12 cellular contexts compared by ENCODE assay signal in genomic region chr13:68810660-68811059, GRCh38.
DNase-seq lines count a peak whose midpoint lies in the region; ATAC-seq and TF ChIP-seq lines count a peak whose summit lies in the region.
"Had no signal": no experiment of that assay in that cellular context is flagged by ENCODE, and none has a peak within 500 bp of the region (broad histone marks: within the 10 kb centered on the region; RNA-seq: fewer than 3 reads in every experiment).

No MANE protein-coding gene starts in this region.

- no peak overlapping the region for H3K4me3 Mint-ChIP-seq in H9
- H3K4me3 Mint-ChIP-seq in endodermal cell, result no peak overlapping the region
- H3K4me3 Mint-ChIP-seq: natural killer cell treated with Interleukin-12 subunit alpha and Interleukin-12 subunit beta and Interleukin-15 and Interleukin-18, amount 100 ng/mL, for 72 hours had no signal

- peak overlapping the region; percentile 34 for H3K4me3 ChIP-seq in OCI-LY3 (ENCODE audit: low read length)
- H3K4me3 ChIP-seq in endodermal cell (ENCODE audit: low read length), result no peak overlapping the region
- H3K4me3 ChIP-seq: BLaER1 treated with 17β-estradiol and CSF1 and Interleukin-3, amounts not matched to agents 10 nM and 100 nM had no signal

- H3K36me3 Mint-ChIP-seq in H9 (ENCODE audit: insufficient read depth in 1 of 3, low read depth in 3 of 3) (no peaks in the 10 kb centered on the region), endodermal cell (ENCODE audit: low read depth) (no peaks in the 10 kb centered on the region)
- H3K36me3 Mint-ChIP-seq: natural killer cell treated with Interleukin-12 subunit alpha and Interleukin-12 subunit beta and Interleukin-15 and Interleukin-18, amount 100 ng/mL, for 72 hours had no signal

- intact Hi-C loops in left cardiac atrium (cut with DNase I), result no loop called here

- H3K36me3 ChIP-seq in OCI-LY3 (replicated peaks; ENCODE audit: low read depth, low read length) (no peaks in the 10 kb centered on the region), endodermal cell (ENCODE audit: control insufficient read depth, insufficient read depth, low read length) (no peaks in the 10 kb centered on the region)
- H3K36me3 ChIP-seq: BLaER1 treated with 17β-estradiol and CSF1 and Interleukin-3, amounts not matched to agents 10 nM and 100 nM had no signal

- no peak overlapping the region for H2BK5ac ChIP-seq in H9 (ENCODE audit: insufficient read length, low read length)

- H3K79me2 ChIP-seq in H9 (ENCODE audit: insufficient read depth, low read length) (no peaks in the 10 kb centered on the region), OCI-LY3 (ENCODE audit: low read length) (no peaks in the 10 kb centered on the region)

- no peak overlapping the region for H2AK5ac ChIP-seq in H9 (ENCODE audit: insufficient read length, low read length)

- no peak overlapping the region for H4K5ac ChIP-seq in H9 (ENCODE audit: insufficient read length, low read depth, low read length)

- H3K4me1 Mint-ChIP-seq in H9 (peaks cover 2 to 4% of the 10 kb centered on the region in 2 experiments; a peak in 2 of 4 replicates), endodermal cell (peaks cover 5% of the 10 kb centered on the region)

- no peak overlapping the region for H2BK12ac ChIP-seq in H9 (ENCODE audit: insufficient read length, low read depth, low read length)

- H3K14ac ChIP-seq in H9 (ENCODE audit: insufficient read depth, low read length), result no peak overlapping the region

- H4K91ac ChIP-seq in H9 (ENCODE audit: insufficient read length, low read depth, low read length), result no peak overlapping the region

- H3K4ac ChIP-seq in H9 (ENCODE audit: low read depth, low read length), result no peak overlapping the region

- peak; percentile 20 for TF ChIP-seq CTCF in C4-2B (conservative IDR thresholded peaks at IDR 0.05)
- TF ChIP-seq CTCF in H9 (conservative IDR thresholded peaks at IDR 0.05), result peak; percentile 68
- peak; percentile 65 for TF ChIP-seq CTCF in OCI-LY3 (IDR thresholded peaks at IDR 0.05; ENCODE audit: low read depth, low read length)
- peak; percentile 79 for TF ChIP-seq CTCF in endodermal cell (conservative IDR thresholded peaks at IDR 0.05)

- H3K27ac ChIP-seq in C4-2B (no peak overlapping the region), H9 (ENCODE audit: insufficient read length, low read depth, low read length) (no peak overlapping the region), OCI-LY3 (ENCODE audit: low read length) (no peak overlapping the region), endodermal cell (ENCODE audit: low read depth, low read length) (no peak overlapping the region)
- H3K27ac ChIP-seq: BLaER1 treated with 17β-estradiol and CSF1 and Interleukin-3, amounts not matched to agents 10 nM and 100 nM had no signal

- H2AFZ ChIP-seq in H9 (ENCODE audit: low read length) (no peak overlapping the region), OCI-LY3 (ENCODE audit: low read depth, low read length) (peak overlapping the region; percentile 55)

- H4K20me1 ChIP-seq in H9 (ENCODE audit: control insufficient read depth, insufficient read depth, insufficient read length) (no peaks in the 10 kb centered on the region), OCI-LY3 (ENCODE audit: insufficient read depth, low read length) (no peaks in the 10 kb centered on the region)
- H4K20me1 ChIP-seq: BLaER1 treated with 17β-estradiol and CSF1 and Interleukin-3, amounts not matched to agents 10 nM and 100 nM had no signal

- H3K4me2 ChIP-seq in H9 (ENCODE audit: insufficient read depth, insufficient read length, low read length), result no peak overlapping the region
- peak overlapping the region; percentile 38 for H3K4me2 ChIP-seq in OCI-LY3 (ENCODE audit: low read length)
- H3K4me2 ChIP-seq: BLaER1 treated with 17β-estradiol and CSF1 and Interleukin-3, amounts not matched to agents 10 nM and 100 nM had no signal

- H3K23ac ChIP-seq in H9 (ENCODE audit: insufficient read length, low read depth, low read length), result no peak overlapping the region

- no peak overlapping the region for H3K56ac ChIP-seq in H9 (ENCODE audit: insufficient read length, low read depth, low read length)

- no CpG with 5 or more reads among the region's 1 CpG for WGBS in H9 (ENCODE audit: extremely low coverage, insufficient read length, low lambda C conversion rate)
- no CpG with 5 or more reads among the region's 1 CpG for WGBS in endodermal cell (ENCODE audit: insufficient coverage in 1 of 2, insufficient read length in 1 of 2), 2 experiments

- ATAC-seq in left cardiac atrium (no peak), HG02798 (IDR thresholded peaks at IDR 0.05; ENCODE audit: poor library complexity, unreplicated experiment) (no peak), HG02884 (IDR thresholded peaks at IDR 0.05; ENCODE audit: unreplicated experiment) (no peak)
- ATAC-seq: natural killer cell treated with Interleukin-12 subunit alpha and Interleukin-12 subunit beta and Interleukin-15 and Interleukin-18, amount 100 ng/mL, for 72 hours had no signal

- no peak overlapping the region for H3K9ac ChIP-seq in H9 (ENCODE audit: extremely low read depth, insufficient read length, low read length)
- no peak overlapping the region for H3K9ac ChIP-seq in OCI-LY3 (ENCODE audit: low read length)
- H3K9ac ChIP-seq in endodermal cell (ENCODE audit: extremely low read depth, low read length, poor library complexity, severe bottlenecking), result no peak overlapping the region
- H3K9ac ChIP-seq: BLaER1 treated with 17β-estradiol and CSF1 and Interleukin-3, amounts not matched to agents 10 nM and 100 nM had no signal

- H3K27me3 Mint-ChIP-seq in H9 (ENCODE audit: low read depth) (no peaks in the 10 kb centered on the region), endodermal cell (ENCODE audit: insufficient read depth) (no peaks in the 10 kb centered on the region)
- H3K27me3 Mint-ChIP-seq: natural killer cell treated with Interleukin-12 subunit alpha and Interleukin-12 subunit beta and Interleukin-15 and Interleukin-18, amount 100 ng/mL, for 72 hours had no signal

- H2BK15ac ChIP-seq in H9 (ENCODE audit: low read depth, low read length), result no peak overlapping the region

- H3K27ac Mint-ChIP-seq in H9, result no peak overlapping the region
- H3K27ac Mint-ChIP-seq in endodermal cell, result no peak overlapping the region
- H3K27ac Mint-ChIP-seq: natural killer cell treated with Interleukin-12 subunit alpha and Interleukin-12 subunit beta and Interleukin-15 and Interleukin-18, amount 100 ng/mL, for 72 hours had no signal

- H3K79me1 ChIP-seq in H9 (ENCODE audit: insufficient read depth, low read depth, low read length, poor library complexity, severe bottlenecking), result no peaks in the 10 kb centered on the region

- no peaks in the 10 kb centered on the region for H3K23me2 ChIP-seq in H9 (ENCODE audit: insufficient read length, low read depth, low read length, poor library complexity, severe bottlenecking)

- no peak overlapping the region for H2BK20ac ChIP-seq in H9 (ENCODE audit: low read depth, low read length, poor library complexity, severe bottlenecking)

- no peak for DNase-seq in H9
- DNase-seq in endodermal cell, result no peak
- DNase-seq in left cardiac atrium, result no peak
- no peak for DNase-seq in NCI-H1930 (lab: John Stamatoyannopoulos, UW)
- DNase-seq: amniotic stem cell, NCI-H2029 treated with DMSO at 0.1 percent for 48 hours had no signal

- H3K9me3 ChIP-seq in H9 (ENCODE audit: control insufficient read depth, low read depth, low read length) (no peaks in the 10 kb centered on the region), OCI-LY3 (ENCODE audit: insufficient read depth, low read length) (no peaks in the 10 kb centered on the region), endodermal cell (ENCODE audit: control insufficient read depth, low read length) (no peaks in the 10 kb centered on the region)
- H3K9me3 ChIP-seq: BLaER1 treated with 17β-estradiol and CSF1 and Interleukin-3, amounts not matched to agents 10 nM and 100 nM had no signal

- no peak overlapping the region for H4K8ac ChIP-seq in H9 (replicated peaks; ENCODE audit: insufficient read length, low read depth, low read length)

- H3K4me1 ChIP-seq in H9 (ENCODE audit: insufficient read depth, low read length), result no peaks in the 10 kb centered on the region
- H3K4me1 ChIP-seq in OCI-LY3 (ENCODE audit: low read length), result peaks cover 10% of the 10 kb centered on the region; the same call in 1 of the 2 replicates
- no peaks in the 10 kb centered on the region for H3K4me1 ChIP-seq in endodermal cell (ENCODE audit: control insufficient read depth, insufficient read depth, low read length)
- H3K4me1 ChIP-seq: BLaER1 treated with 17β-estradiol and CSF1 and Interleukin-3, amounts not matched to agents 10 nM and 100 nM had no signal

- H3K9me3 Mint-ChIP-seq in H9, result no peaks in the 10 kb centered on the region
- H3K9me3 Mint-ChIP-seq in endodermal cell, result no peaks in the 10 kb centered on the region

- H3K27me3 ChIP-seq in H9 (ENCODE audit: insufficient read depth, low read length), result no peaks in the 10 kb centered on the region
- no peaks in the 10 kb centered on the region for H3K27me3 ChIP-seq in OCI-LY3 (ENCODE audit: low read depth, low read length)
- no peaks in the 10 kb centered on the region for H3K27me3 ChIP-seq in endodermal cell (ENCODE audit: control insufficient read depth, insufficient read depth, low read length, poor library complexity, severe bottlenecking)
- H3K27me3 ChIP-seq: BLaER1 treated with 17β-estradiol and CSF1 and Interleukin-3, amounts not matched to agents 10 nM and 100 nM had no signal

- H2BK120ac ChIP-seq in H9 (ENCODE audit: low read depth, low read length, poor library complexity, severe bottlenecking), result no peak overlapping the region

- no peak overlapping the region for H3K18ac ChIP-seq in H9 (ENCODE audit: insufficient read length, low read depth, low read length)

- H3T11ph ChIP-seq in H9 (ENCODE audit: low read length), result no peak overlapping the region

Comparison
In these comparisons a context has a peak if more than half of its experiments do, and no peak if none do; other contexts are left out.
1. CTCF ChIP-seq: peak in every context shown above with its lines; median percentile 79 in endodermal cell; 68 in H9; 65 in OCI-LY3; 20 in C4-2B.